1 cellular context compared by ENCODE assay signal in genomic region chr1:21659099-21659923, GRCh38.
TF ChIP-seq lines count a peak whose summit lies in the region.

No MANE protein-coding gene starts in this region.

TF ChIP-seq in K562, 482 proteins besides CTCF, POLR2A, EP300 and RAD21 (continued from another document and continues in another):
- TF ChIP-seq HIVEP1 (CRISPR knock-in tag; IDR thresholded peaks at IDR 0.05) (0 out of 2 replicates have a peak, but pooled peaks have one; percentile 6), NELFE (IDR thresholded peaks at IDR 0.05; ENCODE audit: insufficient read depth, insufficient read length) (no peak), ZNF263 (CRISPR knock-in tag; IDR thresholded peaks at IDR 0.05; ENCODE audit: borderline replicate concordance) (peak; percentile 86), FOXP1 (CRISPR knock-in tag; IDR thresholded peaks at IDR 0.05) (peak; percentile 99), CEBPZ (IDR thresholded peaks at IDR 0.05; ENCODE audit: borderline replicate concordance, low read depth, low read length) (no peak), GTF2E2 (tag; IDR thresholded peaks at IDR 0.05) (no peak), HDAC2 (IDR thresholded peaks at IDR 0.05) (peak; percentile 71; the same call in 1 of the 2 replicates), PPARD (CRISPR knock-in tag; IDR thresholded peaks at IDR 0.05) (no peak), MYC (IDR thresholded peaks at IDR 0.05; ENCODE audit: low read depth, low read length) (peak; percentile 76), MYC (CRISPR knock-in tag; IDR thresholded peaks at IDR 0.05; ENCODE audit: borderline replicate concordance, low read depth) (no peak), ZNF239 (CRISPR knock-in tag; IDR thresholded peaks at IDR 0.05) (peak; percentile 61; the same call in 1 of the 2 replicates), CBX1 (IDR thresholded peaks at IDR 0.05; ENCODE audit: low read depth) (0 out of 2 replicates have a peak, but pooled peaks have one; percentile 25), NCOA6 (IDR thresholded peaks at IDR 0.05) (no peak; the same call in none of the 2 replicates), TEAD4 (IDR thresholded peaks at IDR 0.05; ENCODE audit: low read length) (no peak), TEAD4 (CRISPR knock-in tag; IDR thresholded peaks at IDR 0.05; ENCODE audit: borderline replicate concordance) (peak; percentile 94), FOXK1 (CRISPR knock-in tag; IDR thresholded peaks at IDR 0.05; ENCODE audit: borderline replicate concordance) (peak; percentile 99), POLR2H (tag; IDR thresholded peaks at IDR 0.05; ENCODE audit: low read depth) (no peak), HMGXB4 (CRISPR knock-in tag; IDR thresholded peaks at IDR 0.05) (peak; percentile 99), SMARCA5 (IDR thresholded peaks at IDR 0.05) (peak; percentile 70; the same call in 1 of the 2 replicates), MXI1 (IDR thresholded peaks at IDR 0.05; ENCODE audit: low read depth, low read length) (peak; percentile 80), MEF2A (IDR thresholded peaks at IDR 0.05; ENCODE audit: control insufficient read depth, low read depth, low read length) (0 out of 2 replicates have a peak, but pooled peaks have one; percentile 36), PTTG1 (tag; IDR thresholded peaks at IDR 0.05; ENCODE audit: low read depth) (no peak), ZSCAN29 (IDR thresholded peaks at IDR 0.05) (no peak), ELF2 (CRISPR knock-in tag; IDR thresholded peaks at IDR 0.05) (no peak), ZNF586 (CRISPR knock-in tag; conservative IDR thresholded peaks at IDR 0.05) (no peak), NFXL1 (CRISPR knock-in tag; IDR thresholded peaks at IDR 0.05) (no peak), GABPA (tag; conservative IDR thresholded peaks at IDR 0.05; ENCODE audit: low read depth) (no peak; the same call in 1 of the 2 replicates), PRPF4 (IDR thresholded peaks at IDR 0.05; ENCODE audit: insufficient read depth, low read depth, low read length, poor library complexity, severe bottlenecking) (no peak), ZNF124 (CRISPR knock-in tag; IDR thresholded peaks at IDR 0.05) (peak; percentile 84; the same call in 1 of the 2 replicates), STAT5B (CRISPR knock-in tag; IDR thresholded peaks at IDR 0.05) (no peak), ZNF3 (CRISPR knock-in tag; IDR thresholded peaks at IDR 0.05) (no peak), REST (CRISPR knock-in tag; IDR thresholded peaks at IDR 0.05; ENCODE audit: low read depth) (peak; percentile 100), NFIC (IDR thresholded peaks at IDR 0.05) (peak; percentile 36; the same call in 1 of the 2 replicates), SREBF2 (CRISPR knock-in tag; IDR thresholded peaks at IDR 0.05) (peak; percentile 48; the same call in 1 of the 2 replicates), MLX (CRISPR knock-in tag; conservative IDR thresholded peaks at IDR 0.05) (peak in 1 of 2 experiments; percentile 79; a peak in 1 of 4 replicates), HNRNPL (IDR thresholded peaks at IDR 0.05; ENCODE audit: low read depth, low read length) (0 out of 2 replicates have a peak, but pooled peaks have one; percentile 68), OTX1 (CRISPR knock-in tag; IDR thresholded peaks at IDR 0.05) (peak; percentile 61; the same call in 1 of the 2 replicates), RAD51 (IDR thresholded peaks at IDR 0.05; ENCODE audit: borderline replicate concordance, low read depth) (no peak), NFYB (IDR thresholded peaks at IDR 0.05; ENCODE audit: extremely low read depth, insufficient read length) (no peak), BMI1 (IDR thresholded peaks at IDR 0.05; ENCODE audit: low read length) (no peak), CREB1 (IDR thresholded peaks at IDR 0.05) (peak; percentile 49), CREB1 (CRISPR knock-in tag; IDR thresholded peaks at IDR 0.05) (peak; percentile 87), RUNX1 (IDR thresholded peaks at IDR 0.05; ENCODE audit: low read depth) (no peak), ZNF212 (CRISPR knock-in tag; IDR thresholded peaks at IDR 0.05) (peak; percentile 13; the same call in 1 of the 2 replicates), ZNF232 (CRISPR knock-in tag; IDR thresholded peaks at IDR 0.05) (peak; percentile 96), TCF3 (CRISPR knock-in tag; IDR thresholded peaks at IDR 0.05) (peak; percentile 56), E2F8 (IDR thresholded peaks at IDR 0.05; ENCODE audit: low read depth, partially characterized antibody) (peak; percentile 75), STAT5A (IDR thresholded peaks at IDR 0.05; ENCODE audit: borderline replicate concordance, low read length) (no peak; the same call in 1 of the 2 replicates), ZKSCAN1 (IDR thresholded peaks at IDR 0.05; ENCODE audit: low read depth, low read length) (peak; percentile 68), MITF (IDR thresholded peaks at IDR 0.05) (no peak; the same call in 1 of the 2 replicates), TFAP4 (CRISPR knock-in tag; IDR thresholded peaks at IDR 0.05; ENCODE audit: borderline replicate concordance) (peak; percentile 95), ZFP1 (CRISPR knock-in tag; IDR thresholded peaks at IDR 0.05) (no peak), ATF2 (CRISPR knock-in tag; IDR thresholded peaks at IDR 0.05) (peak; percentile 79), MTA1 (IDR thresholded peaks at IDR 0.05; ENCODE audit: borderline replicate concordance) (peak; percentile 23; the same call in 1 of the 2 replicates), PTBP1 (IDR thresholded peaks at IDR 0.05; ENCODE audit: low read depth, low read length) (no peak), PYGO2 (tag; IDR thresholded peaks at IDR 0.05) (no peak), HDAC3 (IDR thresholded peaks at IDR 0.05; ENCODE audit: borderline replicate concordance, partially characterized antibody) (no peak), GABPB1 (CRISPR knock-in tag; IDR thresholded peaks at IDR 0.05) (peak; percentile 87), NBN (IDR thresholded peaks at IDR 0.05; ENCODE audit: low read depth) (peak; percentile 49; the same call in 1 of the 2 replicates), CHD4 (IDR thresholded peaks at IDR 0.05; ENCODE audit: insufficient read depth, insufficient replicate concordance, low read depth, low read length, poor library complexity, severe bottlenecking) (peak; percentile 41)
